In genomic region chr11:33259869-33260268, GRCh38 we compare ENCODE assay signal across 9 cellular contexts. TPM values are rescaled to one million over a fixed set of nuclear protein-coding genes. Genes with fewer than 3 reads are reported as not detected.
A peak's percentile ranks its signal among the peaks of the same experiment; 100 is the strongest.
DNase-seq lines count a peak whose midpoint lies in the region; ATAC-seq, FAIRE-seq and TF ChIP-seq lines count a peak whose summit lies in the region.
"Had no signal": no experiment of that assay in that cellular context is flagged by ENCODE, and none has a peak within 500 bp of the region (broad histone marks: within the 10 kb centered on the region; RNA-seq: fewer than 3 reads in every experiment).

No MANE protein-coding gene starts in this region.

- WGBS in endodermal cell (ENCODE audit: insufficient coverage in 1 of 2, insufficient read length in 1 of 2), 2 experiments: 96 to 100% methylated on average over 2 of the region's 2 CpGs
- WGBS in trophoblast cell (ENCODE audit: extremely low coverage, insufficient coverage, insufficient read length): no CpG with 5 or more reads among the region's 2 CpGs

- H3K36me3 Mint-ChIP-seq in Calu3 (ENCODE audit: insufficient read depth, unreplicated experiment): peaks cover 46% of the 10 kb centered on the region
- no peaks in the 10 kb centered on the region for H3K36me3 Mint-ChIP-seq in endodermal cell (ENCODE audit: low read depth)

- no peak overlapping the region for H2BK12ac ChIP-seq in trophoblast cell (ENCODE audit: low read length)

- H3K4me3 ChIP-seq in NT2/D1 (ENCODE audit: insufficient read length, low read depth) (no peak overlapping the region), endodermal cell (ENCODE audit: low read length) (peak overlapping the region; percentile 98), trophoblast cell (ENCODE audit: low read depth, low read length) (no peak overlapping the region)
- H3K4me3 ChIP-seq: lung had no signal

- no peak overlapping the region for H4K8ac ChIP-seq in trophoblast cell (ENCODE audit: low read depth, low read length)

- peaks cover 16% of the 10 kb centered on the region for H3K79me1 ChIP-seq in trophoblast cell (ENCODE audit: low read length)

- H3K79me2 ChIP-seq in trophoblast cell (ENCODE audit: control insufficient read depth, insufficient read depth, low read length, poor library complexity): peaks cover 18% of the 10 kb centered on the region

- no peaks in the 10 kb centered on the region for H3K9me3 Mint-ChIP-seq in Calu3 (ENCODE audit: low read depth, unreplicated experiment)
- no peaks in the 10 kb centered on the region for H3K9me3 Mint-ChIP-seq in endodermal cell

- no peak overlapping the region for H4K91ac ChIP-seq in trophoblast cell (ENCODE audit: low read depth, low read length)

- no peak for ATAC-seq in HG03565 (IDR thresholded peaks at IDR 0.05; ENCODE audit: unreplicated experiment)

- in situ Hi-C loops in G401 (cut with HindIII; ENCODE audit: low sequenced_read_pairs): loop anchor here (5.0 kb wide), 1 partner anchor 38 kb away; no protein-coding TSS in a partner anchor

- H3K9ac ChIP-seq in NT2/D1 (ENCODE audit: insufficient read length, low read depth) (peak overlapping the region; percentile 21), endodermal cell (ENCODE audit: extremely low read depth, low read length, poor library complexity, severe bottlenecking) (no peak overlapping the region), trophoblast cell (ENCODE audit: low read length) (no peak overlapping the region)

- DNase-seq in Calu3 (no peak), NT2/D1 (ENCODE audit: low read depth, low spot score) (no peak), endodermal cell (no peak), trophoblast cell (no peak), COR-L47 (lab: John Stamatoyannopoulos, UW) (no peak), G401 (ENCODE audit: low spot score) (no peak), H54 (ENCODE audit: insufficient read length, low spot score) (no peak)

- H3K4me1 Mint-ChIP-seq in Calu3 (ENCODE audit: low read depth, unreplicated experiment) (peaks cover 41% of the 10 kb centered on the region), endodermal cell (peaks cover 21% of the 10 kb centered on the region)

- intact Hi-C loops in Calu3 (cut with micrococcal nuclease; ENCODE audit: unreplicated experiment): loop anchor here (5.0 kb wide), 3 partner anchors 67 to 432 kb away; no protein-coding TSS in a partner anchor

- no peak overlapping the region for H2AFZ ChIP-seq in trophoblast cell (ENCODE audit: insufficient read depth, low read length, poor library complexity)

- H3K27ac ChIP-seq in endodermal cell (ENCODE audit: low read depth, low read length) (no peak overlapping the region), trophoblast cell (ENCODE audit: low read depth, low read length) (no peak overlapping the region)

- no peaks in the 10 kb centered on the region for H3K9me3 ChIP-seq in NT2/D1 (ENCODE audit: insufficient read depth, low read length)
- H3K9me3 ChIP-seq in endodermal cell (ENCODE audit: control insufficient read depth, low read length): no peaks in the 10 kb centered on the region
- H3K9me3 ChIP-seq in trophoblast cell (ENCODE audit: insufficient read depth, low read depth, low read length): no peaks in the 10 kb centered on the region

- no peak overlapping the region for H3K23ac ChIP-seq in trophoblast cell (ENCODE audit: low read length)

- no peaks in the 10 kb centered on the region for H3K27me3 ChIP-seq in NT2/D1 (ENCODE audit: insufficient read depth, insufficient read length)
- H3K27me3 ChIP-seq in endodermal cell (ENCODE audit: control insufficient read depth, insufficient read depth, low read length, poor library complexity, severe bottlenecking): no peaks in the 10 kb centered on the region
- no peaks in the 10 kb centered on the region for H3K27me3 ChIP-seq in trophoblast cell (ENCODE audit: insufficient read depth, low read length)

- TF ChIP-seq CTCF in Calu3 (IDR thresholded peaks at IDR 0.05; ENCODE audit: unreplicated experiment): no peak
- no peak for TF ChIP-seq CTCF in endodermal cell (conservative IDR thresholded peaks at IDR 0.05)

- H3K27ac Mint-ChIP-seq in Calu3 (ENCODE audit: unreplicated experiment): peak overlapping the region; percentile 54
- no peak overlapping the region for H3K27ac Mint-ChIP-seq in endodermal cell

- CTCF ChIA-PET in Calu3 (lab: Charles Lee): interaction anchor here (1.6 kb wide), 1 partner anchor 13 kb away, joined by 4 read pairs; no protein-coding TSS in a partner anchor

- H3K4me1 ChIP-seq in NT2/D1 (ENCODE audit: insufficient read depth, insufficient read length) (no peaks in the 10 kb centered on the region), endodermal cell (ENCODE audit: control insufficient read depth, insufficient read depth, low read length) (peaks cover 12% of the 10 kb centered on the region), trophoblast cell (ENCODE audit: control insufficient read depth in 1 of 2, insufficient read depth in 2 of 2, low read length in 2 of 2) (peaks cover 0 to 2% of the 10 kb centered on the region in 2 experiments)

- H3K4me3 Mint-ChIP-seq in Calu3 (ENCODE audit: low read depth, unreplicated experiment) (peak overlapping the region; percentile 65), endodermal cell (peak overlapping the region; percentile 92)

- no peak for FAIRE-seq in H54 (lab: Jason Lieb, UNC)

- TF ChIP-seq POLR2A in H54 (IDR thresholded peaks at IDR 0.05; ENCODE audit: low read depth, low read length): no peak

- H3K36me3 ChIP-seq in NT2/D1 (ENCODE audit: insufficient read depth, insufficient read length, low read length) (no peaks in the 10 kb centered on the region), endodermal cell (ENCODE audit: control insufficient read depth, insufficient read depth, low read length) (no peaks in the 10 kb centered on the region), trophoblast cell (ENCODE audit: control insufficient read depth in 1 of 2, insufficient read depth in 2 of 2, low read length in 2 of 2) (no peaks in the 10 kb centered on the region)

- no peak overlapping the region for H2BK5ac ChIP-seq in trophoblast cell (ENCODE audit: low read depth, low read length, poor library complexity)

- H3K18ac ChIP-seq in trophoblast cell (ENCODE audit: low read length): no peak overlapping the region

- peak overlapping the region; percentile 67 for H3K4ac ChIP-seq in trophoblast cell (ENCODE audit: low read depth, low read length)

- no peak overlapping the region for H4K12ac ChIP-seq in trophoblast cell (ENCODE audit: low read depth, low read length)

- no peaks in the 10 kb centered on the region for H3K27me3 Mint-ChIP-seq in Calu3 (ENCODE audit: unreplicated experiment)
- H3K27me3 Mint-ChIP-seq in endodermal cell (ENCODE audit: insufficient read depth): no peaks in the 10 kb centered on the region

- no TSS peak for BruUV-seq in Calu3 (replicated peaks; lab: Mats Ljungman, UMichigan)

- H3K4me2 ChIP-seq in trophoblast cell (ENCODE audit: low read length): no peak overlapping the region

- no peak overlapping the region for H2BK120ac ChIP-seq in trophoblast cell (ENCODE audit: insufficient read depth, low read length, poor library complexity)

- no peak overlapping the region for H3K14ac ChIP-seq in trophoblast cell (ENCODE audit: low read length)

- H2AK5ac ChIP-seq in trophoblast cell (ENCODE audit: low read length): no peak overlapping the region

RNA-seq across cellular contexts. Expression of gene HIPK3, which starts 2.7 kb away (rescaled TPM):
- total RNA-seq in Calu3 (2022) (53.6 and 61.5 TPM in 2 replicates), endodermal cell (10 to 100 TPM; 31.6 to 33.2 TPM)
- 10.5 TPM for polyA plus RNA-seq in endodermal cell (2013, experiment 1 of 2)
- 12.0 TPM for polyA plus RNA-seq in endodermal cell (2013, experiment 2 of 2)
- polyA plus RNA-seq in trophoblast cell (2013): 18.8 and 19.0 TPM in 2 replicates
- 25.3 and 36.4 TPM in 2 replicates for total RNA-seq in G401 (2014; rRNA removed; shearing (Covaris generic))
